Comparison of ENCODE assay signal across 9 cellular contexts in genomic region chr11:122882189-122882808, GRCh38. TPM values are rescaled to one million over a fixed set of nuclear protein-coding genes. Genes with fewer than 3 reads are reported as not detected.
DNase-seq lines count a peak whose midpoint lies in the region; ATAC-seq lines count a peak whose summit lies in the region.
"Had no signal": no experiment of that assay in that cellular context is flagged by ENCODE, and none has a peak within 500 bp of the region (broad histone marks: within the 10 kb centered on the region; RNA-seq: fewer than 3 reads in every experiment).

TSS of gene JHY (plus strand) at chr11:122882759. CDS start at chr11:122885850, 3,091 bp downstream.

- ATAC-seq in stimulated activated naive B cell treated with anti-CD40 and anti-IgM and Interleukin-4, amounts not matched to agents 10 μg/mL and 1 μg/mL and 100 μg/mL, for 72 hours (replicated peaks) = no peak
- ATAC-seq in HG03342 (IDR thresholded peaks at IDR 0.05; ENCODE audit: unreplicated experiment) = no peak

- intact Hi-C loops in activated T-helper 1 cell treated with anti-CD3 and anti-CD28 coated beads, Interleukin-12 subunit alpha, Interleukin-12 subunit beta, Interleukin-2, Interleukin-4 antibody, amounts not matched to agents 30 ng/mL and 10 ng/mL and 1 ng/mL, durations not matched to agents 14 hours and 24 hours and 36 hours (cut with micrococcal nuclease) = loop anchor here (2.0 to 5.0 kb wide), 2 partner anchors 25 to 100 kb away; partner anchors contain the start of gene BSX

- H3K4me3 Mint-ChIP-seq in activated T-helper 1 cell treated with anti-CD3 and anti-CD28 coated beads, Interleukin-12 subunit alpha, Interleukin-12 subunit beta, Interleukin-2, Interleukin-4 antibody, amounts not matched to agents 30 ng/mL and 10 ng/mL and 1 ng/mL, durations not matched to agents 14 hours and 24 hours and 36 hours = peak within 1 kb of the TSS; percentile 84
- H3K4me3 Mint-ChIP-seq in stimulated activated naive B cell treated with anti-CD40 and anti-IgM and Interleukin-4, amounts not matched to agents 10 μg/mL and 1 μg/mL and 100 μg/mL, for 72 hours = peak within 1 kb of the TSS; percentile 82 to 97

- H3K36me3 Mint-ChIP-seq in activated T-helper 1 cell treated with anti-CD3 and anti-CD28 coated beads, Interleukin-12 subunit alpha, Interleukin-12 subunit beta, Interleukin-2, Interleukin-4 antibody, amounts not matched to agents 30 ng/mL and 10 ng/mL and 1 ng/mL, durations not matched to agents 14 hours and 24 hours and 36 hours (ENCODE audit: low read depth) = peaks cover 4% of the 10 kb centered on the region
- peaks cover 0 to 6% of the 10 kb centered on the region in 2 donors for H3K36me3 Mint-ChIP-seq in stimulated activated naive B cell treated with anti-CD40 and anti-IgM and Interleukin-4, amounts not matched to agents 10 μg/mL and 1 μg/mL and 100 μg/mL, for 72 hours

- peaks cover 19% of the 10 kb centered on the region for H3K4me1 ChIP-seq in iPS-18a (ENCODE audit: control insufficient read depth, low read depth, low read length)

- H3K27me3 Mint-ChIP-seq in activated T-helper 1 cell treated with anti-CD3 and anti-CD28 coated beads, Interleukin-12 subunit alpha, Interleukin-12 subunit beta, Interleukin-2, Interleukin-4 antibody, amounts not matched to agents 30 ng/mL and 10 ng/mL and 1 ng/mL, durations not matched to agents 14 hours and 24 hours and 36 hours (ENCODE audit: insufficient read depth) = peaks cover 12% of the 10 kb centered on the region
- peaks cover 21% of the 10 kb centered on the region in 2 donors for H3K27me3 Mint-ChIP-seq in stimulated activated naive B cell treated with anti-CD40 and anti-IgM and Interleukin-4, amounts not matched to agents 10 μg/mL and 1 μg/mL and 100 μg/mL, for 72 hours

- H3K36me3 ChIP-seq in iPS-18a (ENCODE audit: control insufficient read depth, low read depth, low read length) = no peaks in the 10 kb centered on the region

- no peaks in the 10 kb centered on the region for H3K9me3 ChIP-seq in iPS-18a (ENCODE audit: control insufficient read depth, low read depth, low read length)

- peak within 1 kb of the TSS; percentile 38 for H3K9ac ChIP-seq in iPS-18a (ENCODE audit: low read length)

- peaks cover 34% of the 10 kb centered on the region for H3K4me1 Mint-ChIP-seq in activated T-helper 1 cell treated with anti-CD3 and anti-CD28 coated beads, Interleukin-12 subunit alpha, Interleukin-12 subunit beta, Interleukin-2, Interleukin-4 antibody, amounts not matched to agents 30 ng/mL and 10 ng/mL and 1 ng/mL, durations not matched to agents 14 hours and 24 hours and 36 hours (ENCODE audit: low read depth)
- peaks cover 10 to 21% of the 10 kb centered on the region in 2 donors for H3K4me1 Mint-ChIP-seq in stimulated activated naive B cell treated with anti-CD40 and anti-IgM and Interleukin-4, amounts not matched to agents 10 μg/mL and 1 μg/mL and 100 μg/mL, for 72 hours

- no peaks in the 10 kb centered on the region for H3K9me3 Mint-ChIP-seq in activated T-helper 1 cell treated with anti-CD3 and anti-CD28 coated beads, Interleukin-12 subunit alpha, Interleukin-12 subunit beta, Interleukin-2, Interleukin-4 antibody, amounts not matched to agents 30 ng/mL and 10 ng/mL and 1 ng/mL, durations not matched to agents 14 hours and 24 hours and 36 hours
- no peaks in the 10 kb centered on the region for H3K9me3 Mint-ChIP-seq in stimulated activated naive B cell treated with anti-CD40 and anti-IgM and Interleukin-4, amounts not matched to agents 10 μg/mL and 1 μg/mL and 100 μg/mL, for 72 hours

- no peak within 1 kb of the TSS for H3K27ac ChIP-seq in iPS-18a (ENCODE audit: low read length)

- H3K27me3 ChIP-seq in iPS-18a (ENCODE audit: control insufficient read depth, insufficient read depth, low read length) = peaks cover 27% of the 10 kb centered on the region

- H3K4me3 ChIP-seq in iPS-18a (ENCODE audit: low read length) = peak within 1 kb of the TSS; percentile 76

- peak within 1 kb of the TSS; percentile 75 for H3K27ac Mint-ChIP-seq in activated T-helper 1 cell treated with anti-CD3 and anti-CD28 coated beads, Interleukin-12 subunit alpha, Interleukin-12 subunit beta, Interleukin-2, Interleukin-4 antibody, amounts not matched to agents 30 ng/mL and 10 ng/mL and 1 ng/mL, durations not matched to agents 14 hours and 24 hours and 36 hours
- H3K27ac Mint-ChIP-seq in stimulated activated naive B cell treated with anti-CD40 and anti-IgM and Interleukin-4, amounts not matched to agents 10 μg/mL and 1 μg/mL and 100 μg/mL, for 72 hours = peak within 1 kb of the TSS; percentile 85

- DNase-seq in NCI-H748 (lab: John Stamatoyannopoulos, UW; ENCODE audit: unreplicated experiment) (peak; percentile 3), NCI-H748 treated with DMSO at 0.1 percent for 48 hours (lab: John Stamatoyannopoulos, UW) (no peak)
- no peak for DNase-seq in activated T-helper 1 cell treated with anti-CD3 and anti-CD28 coated beads, Interleukin-12 subunit alpha, Interleukin-12 subunit beta, Interleukin-2, Interleukin-4 antibody, amounts not matched to agents 30 ng/mL and 10 ng/mL and 1 ng/mL, durations not matched to agents 14 hours and 24 hours and 36 hours (ENCODE audit: low spot score)
- DNase-seq in stimulated activated naive B cell treated with anti-CD40 and anti-IgM and Interleukin-4, amounts not matched to agents 10 μg/mL and 1 μg/mL and 100 μg/mL, for 72 hours = no peak
- no peak for DNase-seq in effector CD4-positive, alpha-beta T cell
- DNase-seq in stimulated activated CD8-positive, alpha-beta memory T cell treated with anti-CD3 and anti-CD28 coated beads, Interleukin-4, amount 100 ng/mL, for 48 hours = no peak
- DNase-seq: ACHN had no signal

RNA-seq across cellular contexts. Expression of gene JHY, which starts in this region (rescaled TPM):
- total RNA-seq in activated T-helper 1 cell treated with anti-CD3 and anti-CD28 coated beads, Interleukin-12 subunit alpha, Interleukin-12 subunit beta, Interleukin-2, Interleukin-4 antibody, amounts not matched to agents 30 ng/mL and 10 ng/mL and 1 ng/mL, durations not matched to agents 14 hours and 24 hours and 36 hours = 0.71 and 0.91 TPM in 2 replicates
